Comparison of ENCODE assay signal across 10 cellular contexts in genomic region chr5:113806250-113806649, GRCh38.
A peak's percentile ranks its signal among the peaks of the same experiment; 100 is the strongest.
DNase-seq lines count a peak whose midpoint lies in the region; TF ChIP-seq lines count a peak whose summit lies in the region.
"Had no signal": no experiment of that assay in that cellular context is flagged by ENCODE, and none has a peak within 500 bp of the region (broad histone marks: within the 10 kb centered on the region; RNA-seq: fewer than 3 reads in every experiment).

No MANE protein-coding gene starts in this region.

- peak; percentile 33 to 42 for TF ChIP-seq CTCF in tibial artery (IDR thresholded peaks at IDR 0.05)

- H3K9ac ChIP-seq in adipocyte (ENCODE audit: low read length): peak overlapping the region; percentile 33

- H3K27ac ChIP-seq in tibial artery: peak overlapping the region; percentile 67 to 69

- intact Hi-C loops in tibial artery (cut with DNase I; ENCODE audit: low total_unique reads): loop anchor here (10.0 kb wide), 1 partner anchor 639 kb away; no protein-coding TSS in a partner anchor

- H3K4me1 ChIP-seq in adipocyte (ENCODE audit: control insufficient read depth, insufficient read depth, low read length) (peaks cover 32% of the 10 kb centered on the region), tibial artery (peaks cover 0 to 29% (median 15%) of the 10 kb centered on the region in 4 donors)

- H3K9me3 ChIP-seq in adipocyte (ENCODE audit: control insufficient read depth, low read length): no peaks in the 10 kb centered on the region
- no peaks in the 10 kb centered on the region for H3K9me3 ChIP-seq in tibial artery

- H3K4me3 ChIP-seq in adipocyte (ENCODE audit: low read length) (peak overlapping the region; percentile 28), tibial artery (peak overlapping the region; percentile 13 to 21)

- DNase-seq in NCI-H1694 treated with DMSO at 0.1 percent for 48 hours (lab: John Stamatoyannopoulos, UW) (peak; percentile 23), NCI-H1694 (lab: John Stamatoyannopoulos, UW) (no peak), adipocyte (ENCODE audit: low read depth) (peak; percentile 63), iris pigment epithelial cell (ENCODE audit: low read depth) (peak; percentile 31), tibial artery (no peak), NCI-H2029 treated with DMSO at 0.1 percent for 48 hours (lab: John Stamatoyannopoulos, UW) (no peak), activated gamma-delta T cell treated with Interleukin-2 at 50 U/mL for 16 hours (no peak), islet precursor cell (no peak)
- DNase-seq: effector CD4-positive, alpha-beta T cell; stimulated activated CD4-positive, alpha-beta T cell treated with anti-CD3 and anti-CD28 coated beads, Interleukin-1b, Interleukin-23, amount 100 ng/mL, for 48 hours had no signal

- H3K36me3 ChIP-seq in adipocyte (ENCODE audit: control insufficient read depth, insufficient read depth, low read length, severe bottlenecking) (no peaks in the 10 kb centered on the region), tibial artery (no peaks in the 10 kb centered on the region)

- H3K27me3 ChIP-seq in adipocyte (replicated peaks; ENCODE audit: control insufficient read depth, insufficient read depth, low read length): no peaks in the 10 kb centered on the region
- H3K27me3 ChIP-seq in tibial artery: no peaks in the 10 kb centered on the region

Comparison
In these comparisons a context has a peak if more than half of its experiments do, and no peak if none do; other contexts are left out.
1. DNase-seq: peak in NCI-H1694 treated with DMSO at 0.1 percent for 48 hours (single experiment), adipocyte (single experiment) and iris pigment epithelial cell (single experiment); none in NCI-H1694 (single experiment), tibial artery (0 of 2), NCI-H2029 treated with DMSO at 0.1 percent for 48 hours (single experiment), activated gamma-delta T cell treated with Interleukin-2 at 50 U/mL for 16 hours (single experiment) and islet precursor cell (single experiment).